ENCODE assay signal across 28 cellular contexts in genomic region chr18:40937386-40937785, GRCh38.
"Had no signal": no experiment of that assay in that cellular context is flagged by ENCODE, and none has a peak within 500 bp of the region (broad histone marks: within the 10 kb centered on the region; RNA-seq: fewer than 3 reads in every experiment).

No MANE protein-coding gene starts in this region.

- H3K36me3 ChIP-seq: esophagus muscularis mucosa, lower lobe of right lung, neural progenitor cell, prostate gland, right atrium auricular region, suprapubic skin, transverse colon, upper lobe of right lung, uterus had no signal

- H3K4me2 ChIP-seq: neural progenitor cell, smooth muscle cell had no signal

- H3K27me3 ChIP-seq: esophagus muscularis mucosa, neural progenitor cell, right atrium auricular region, suprapubic skin, transverse colon, upper lobe of right lung, uterus had no signal

- H3K79me2 ChIP-seq: parathyroid adenoma had no signal

- H3K4me1 ChIP-seq: esophagus muscularis mucosa, lower lobe of right lung, parathyroid adenoma, prostate gland, right atrium auricular region, suprapubic skin, transverse colon, upper lobe of right lung, uterus had no signal

- FAIRE-seq: colon, frontal cortex, keratinocyte had no signal

- DNase-seq: dorsolateral prefrontal cortex; effector CD4-positive, alpha-beta T cell; hypothalamus; immature natural killer cell; left ventricle myocardium superior; lower lobe of right lung; mucosa of descending colon; naive B cell; stimulated activated CD4-positive, alpha-beta T cell treated with anti-CD3 and anti-CD28 coated beads, Interleukin-12 subunit alpha, Interleukin-12 subunit beta, amount 100 ng/mL, for 4 hours; stimulated activated CD4-positive, alpha-beta T cell treated with anti-CD3 and anti-CD28 coated beads, Interleukin-1b, Interleukin-23, amount 100 ng/mL, for 48 hours; stimulated activated CD4-positive, alpha-beta T cell treated with anti-CD3 and anti-CD28 coated beads, Interleukin-4, amount 100 ng/mL, for 1 hour; stimulated activated CD8-positive, alpha-beta memory T cell treated with anti-CD3 and anti-CD28 coated beads, Interleukin-4, amount 100 ng/mL, for 48 hours; stimulated activated naive CD4-positive, alpha-beta T cell; stimulated activated naive CD8-positive, alpha-beta T cell treated with anti-CD3 and anti-CD28 coated beads, Interleukin-15, amount 100 ng/mL, for 72 hours; transverse colon; upper lobe of right lung; uterus had no signal

- H2AFZ ChIP-seq: neural progenitor cell, parathyroid adenoma had no signal

- H3K9me3 ChIP-seq: esophagus muscularis mucosa, lower lobe of right lung, mucosa of descending colon, prostate gland, right atrium auricular region, suprapubic skin, transverse colon, upper lobe of right lung, uterus had no signal

- H3K4me3 ChIP-seq: dorsolateral prefrontal cortex, esophagus muscularis mucosa, lower lobe of right lung, mucosa of descending colon, neural progenitor cell, prostate gland, right atrium auricular region, smooth muscle cell, suprapubic skin, transverse colon, upper lobe of right lung, uterus had no signal

- H3K9ac ChIP-seq: neural progenitor cell, parathyroid adenoma had no signal

- ATAC-seq: left ventricle myocardium superior; lower lobe of right lung; mucosa of descending colon; sciatic nerve; stimulated activated naive CD8-positive, alpha-beta T cell treated with anti-CD3 and anti-CD28 coated beads, Interleukin-15, amount 100 ng/mL, for 72 hours; upper lobe of right lung had no signal

- H3K27ac ChIP-seq: dorsolateral prefrontal cortex, esophagus muscularis mucosa, lower lobe of right lung, neural progenitor cell, parathyroid adenoma, prostate gland, right atrium auricular region, suprapubic skin, transverse colon, upper lobe of right lung, uterus had no signal
